ENCODE assay signal across 1 cellular context in the genomic region with DNA sequence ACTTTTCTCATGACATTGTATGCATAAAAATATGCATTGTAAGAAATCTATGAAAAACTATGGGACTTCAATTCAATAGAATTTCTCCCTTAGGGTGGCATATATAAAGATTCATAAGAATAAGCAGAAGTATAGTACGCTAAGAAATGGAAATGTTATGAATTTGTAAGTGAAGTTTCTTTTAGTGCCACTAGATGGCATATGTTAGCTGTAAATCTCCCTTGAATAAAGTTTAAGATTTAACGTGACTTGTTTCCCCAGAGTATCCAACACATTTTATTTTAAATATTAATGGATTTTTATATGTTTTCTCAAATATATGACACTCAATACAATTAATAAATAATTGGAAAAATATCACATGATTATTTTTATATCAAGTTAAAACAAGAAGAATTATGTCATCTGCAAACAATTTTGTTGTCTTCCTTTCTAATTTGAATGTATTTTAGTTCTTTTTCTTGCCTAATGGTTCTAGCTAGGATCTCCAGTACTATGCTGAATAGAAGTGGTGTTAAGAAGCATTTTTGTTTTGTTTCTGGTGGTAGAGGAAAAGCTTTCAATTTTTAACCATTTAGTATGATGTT.
TF ChIP-seq lines count a peak whose summit lies in the region.

No MANE protein-coding gene starts in this region.

TF ChIP-seq in K562, 482 proteins besides CTCF, POLR2A, EP300 and RAD21 (continued from another document):
- TF ChIP-seq, protein P1, sequence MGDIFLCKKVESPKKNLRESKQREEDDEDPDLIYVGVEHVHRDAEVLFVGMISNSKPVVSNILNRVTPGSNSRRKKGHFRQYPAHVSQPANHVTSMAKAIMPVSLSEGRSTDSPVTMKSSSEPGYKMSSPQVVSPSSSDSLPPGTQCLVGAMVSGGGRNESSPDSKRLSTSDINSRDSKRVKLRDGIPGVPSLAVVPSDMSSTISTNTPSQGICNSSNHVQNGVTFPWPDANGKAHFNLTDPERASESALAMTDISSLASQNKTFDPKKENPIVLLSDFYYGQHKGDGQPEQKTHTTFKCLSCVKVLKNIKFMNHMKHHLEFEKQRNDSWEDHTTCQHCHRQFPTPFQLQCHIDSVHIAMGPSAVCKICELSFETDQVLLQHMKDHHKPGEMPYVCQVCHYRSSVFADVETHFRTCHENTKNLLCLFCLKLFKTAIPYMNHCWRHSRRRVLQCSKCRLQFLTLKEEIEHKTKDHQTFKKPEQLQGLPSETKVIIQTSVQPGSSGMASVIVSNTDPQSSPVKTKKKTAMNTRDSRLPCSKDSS (IDR thresholded peaks at IDR 0.05; ENCODE audit: low read depth, partially characterized antibody): no peak
- TF ChIP-seq POLR2G (IDR thresholded peaks at IDR 0.05; ENCODE audit: low read depth, low read length) (no peak), ZNF561 (CRISPR knock-in tag; conservative IDR thresholded peaks at IDR 0.05) (no peak)
- TF ChIP-seq, protein P2, sequence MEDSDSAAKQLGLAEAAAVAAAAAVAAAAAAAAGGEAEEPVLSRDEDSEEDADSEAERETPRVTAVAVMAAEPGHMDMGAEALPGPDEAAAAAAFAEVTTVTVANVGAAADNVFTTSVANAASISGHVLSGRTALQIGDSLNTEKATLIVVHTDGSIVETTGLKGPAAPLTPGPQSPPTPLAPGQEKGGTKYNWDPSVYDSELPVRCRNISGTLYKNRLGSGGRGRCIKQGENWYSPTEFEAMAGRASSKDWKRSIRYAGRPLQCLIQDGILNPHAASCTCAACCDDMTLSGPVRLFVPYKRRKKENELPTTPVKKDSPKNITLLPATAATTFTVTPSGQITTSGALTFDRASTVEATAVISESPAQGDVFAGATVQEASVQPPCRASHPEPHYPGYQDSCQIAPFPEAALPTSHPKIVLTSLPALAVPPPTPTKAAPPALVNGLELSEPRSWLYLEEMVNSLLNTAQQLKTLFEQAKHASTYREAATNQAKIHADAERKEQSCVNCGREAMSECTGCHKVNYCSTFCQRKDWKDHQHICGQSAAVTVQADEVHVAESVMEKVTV (CRISPR knock-in tag; IDR thresholded peaks at IDR 0.05): peak; percentile 39
- TF ChIP-seq, protein P3, sequence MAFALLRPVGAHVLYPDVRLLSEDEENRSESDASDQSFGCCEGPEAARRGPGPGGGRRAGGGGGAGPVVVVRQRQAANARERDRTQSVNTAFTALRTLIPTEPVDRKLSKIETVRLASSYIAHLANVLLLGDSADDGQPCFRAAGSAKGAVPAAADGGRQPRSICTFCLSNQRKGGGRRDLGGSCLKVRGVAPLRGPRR (CRISPR knock-in tag; IDR thresholded peaks at IDR 0.05): no peak
- TF ChIP-seq, protein P4, sequence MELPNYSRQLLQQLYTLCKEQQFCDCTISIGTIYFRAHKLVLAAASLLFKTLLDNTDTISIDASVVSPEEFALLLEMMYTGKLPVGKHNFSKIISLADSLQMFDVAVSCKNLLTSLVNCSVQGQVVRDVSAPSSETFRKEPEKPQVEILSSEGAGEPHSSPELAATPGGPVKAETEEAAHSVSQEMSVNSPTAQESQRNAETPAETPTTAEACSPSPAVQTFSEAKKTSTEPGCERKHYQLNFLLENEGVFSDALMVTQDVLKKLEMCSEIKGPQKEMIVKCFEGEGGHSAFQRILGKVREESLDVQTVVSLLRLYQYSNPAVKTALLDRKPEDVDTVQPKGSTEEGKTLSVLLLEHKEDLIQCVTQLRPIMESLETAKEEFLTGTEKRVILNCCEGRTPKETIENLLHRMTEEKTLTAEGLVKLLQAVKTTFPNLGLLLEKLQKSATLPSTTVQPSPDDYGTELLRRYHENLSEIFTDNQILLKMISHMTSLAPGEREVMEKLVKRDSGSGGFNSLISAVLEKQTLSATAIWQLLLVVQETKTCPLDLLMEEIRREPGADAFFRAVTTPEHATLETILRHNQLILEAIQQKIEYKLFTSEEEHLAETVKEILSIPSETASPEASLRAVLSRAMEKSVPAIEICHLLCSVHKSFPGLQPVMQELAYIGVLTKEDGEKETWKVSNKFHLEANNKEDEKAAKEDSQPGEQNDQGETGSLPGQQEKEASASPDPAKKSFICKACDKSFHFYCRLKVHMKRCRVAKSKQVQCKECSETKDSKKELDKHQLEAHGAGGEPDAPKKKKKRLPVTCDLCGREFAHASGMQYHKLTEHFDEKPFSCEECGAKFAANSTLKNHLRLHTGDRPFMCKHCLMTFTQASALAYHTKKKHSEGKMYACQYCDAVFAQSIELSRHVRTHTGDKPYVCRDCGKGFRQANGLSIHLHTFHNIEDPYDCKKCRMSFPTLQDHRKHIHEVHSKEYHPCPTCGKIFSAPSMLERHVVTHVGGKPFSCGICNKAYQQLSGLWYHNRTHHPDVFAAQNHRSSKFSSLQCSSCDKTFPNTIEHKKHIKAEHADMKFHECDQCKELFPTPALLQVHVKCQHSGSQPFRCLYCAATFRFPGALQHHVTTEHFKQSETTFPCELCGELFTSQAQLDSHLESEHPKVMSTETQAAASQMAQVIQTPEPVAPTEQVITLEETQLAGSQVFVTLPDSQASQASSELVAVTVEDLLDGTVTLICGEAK (IDR thresholded peaks at IDR 0.05): no peak
- TF ChIP-seq, protein P4 (CRISPR knock-in tag; IDR thresholded peaks at IDR 0.05): no peak
TF ChIP-seq in K562: peak in this region for 1.
